2 cellular contexts compared by ENCODE assay signal in the genomic region with DNA sequence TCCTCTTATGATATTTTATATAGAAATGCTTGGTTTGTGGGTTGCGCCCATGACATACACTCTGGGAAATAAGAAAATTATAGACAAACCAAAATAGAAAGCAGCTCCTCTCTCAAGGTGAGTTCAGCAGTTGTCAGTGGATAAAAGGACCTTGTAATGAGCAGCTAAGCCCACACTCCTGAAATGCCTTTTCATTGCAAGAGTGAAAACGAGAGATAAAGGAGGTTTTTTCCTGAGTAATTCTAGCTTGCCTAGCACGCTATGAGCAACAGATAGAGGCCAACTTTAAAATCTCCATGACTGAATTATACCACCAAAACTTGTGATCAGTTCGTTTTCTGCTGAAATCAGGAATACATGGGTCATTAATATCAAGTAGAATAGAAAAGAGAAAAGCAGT.
TF ChIP-seq lines count a peak whose summit lies in the region.

No MANE protein-coding gene starts in this region.

TF ChIP-seq in HepG2, 621 proteins besides CTCF, POLR2A, EP300 and RAD21 (continues in another document):
- TF ChIP-seq, protein P1, sequence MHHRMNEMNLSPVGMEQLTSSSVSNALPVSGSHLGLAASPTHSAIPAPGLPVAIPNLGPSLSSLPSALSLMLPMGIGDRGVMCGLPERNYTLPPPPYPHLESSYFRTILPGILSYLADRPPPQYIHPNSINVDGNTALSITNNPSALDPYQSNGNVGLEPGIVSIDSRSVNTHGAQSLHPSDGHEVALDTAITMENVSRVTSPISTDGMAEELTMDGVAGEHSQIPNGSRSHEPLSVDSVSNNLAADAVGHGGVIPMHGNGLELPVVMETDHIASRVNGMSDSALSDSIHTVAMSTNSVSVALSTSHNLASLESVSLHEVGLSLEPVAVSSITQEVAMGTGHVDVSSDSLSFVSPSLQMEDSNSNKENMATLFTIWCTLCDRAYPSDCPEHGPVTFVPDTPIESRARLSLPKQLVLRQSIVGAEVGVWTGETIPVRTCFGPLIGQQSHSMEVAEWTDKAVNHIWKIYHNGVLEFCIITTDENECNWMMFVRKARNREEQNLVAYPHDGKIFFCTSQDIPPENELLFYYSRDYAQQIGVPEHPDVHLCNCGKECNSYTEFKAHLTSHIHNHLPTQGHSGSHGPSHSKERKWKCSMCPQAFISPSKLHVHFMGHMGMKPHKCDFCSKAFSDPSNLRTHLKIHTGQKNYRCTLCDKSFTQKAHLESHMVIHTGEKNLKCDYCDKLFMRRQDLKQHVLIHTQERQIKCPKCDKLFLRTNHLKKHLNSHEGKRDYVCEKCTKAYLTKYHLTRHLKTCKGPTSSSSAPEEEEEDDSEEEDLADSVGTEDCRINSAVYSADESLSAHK (CRISPR knock-in tag; IDR thresholded peaks at IDR 0.05; ENCODE audit: borderline replicate concordance): no peak
- no peak for TF ChIP-seq ZNF564 (CRISPR knock-in tag; IDR thresholded peaks at IDR 0.05)
- TF ChIP-seq, protein P2, sequence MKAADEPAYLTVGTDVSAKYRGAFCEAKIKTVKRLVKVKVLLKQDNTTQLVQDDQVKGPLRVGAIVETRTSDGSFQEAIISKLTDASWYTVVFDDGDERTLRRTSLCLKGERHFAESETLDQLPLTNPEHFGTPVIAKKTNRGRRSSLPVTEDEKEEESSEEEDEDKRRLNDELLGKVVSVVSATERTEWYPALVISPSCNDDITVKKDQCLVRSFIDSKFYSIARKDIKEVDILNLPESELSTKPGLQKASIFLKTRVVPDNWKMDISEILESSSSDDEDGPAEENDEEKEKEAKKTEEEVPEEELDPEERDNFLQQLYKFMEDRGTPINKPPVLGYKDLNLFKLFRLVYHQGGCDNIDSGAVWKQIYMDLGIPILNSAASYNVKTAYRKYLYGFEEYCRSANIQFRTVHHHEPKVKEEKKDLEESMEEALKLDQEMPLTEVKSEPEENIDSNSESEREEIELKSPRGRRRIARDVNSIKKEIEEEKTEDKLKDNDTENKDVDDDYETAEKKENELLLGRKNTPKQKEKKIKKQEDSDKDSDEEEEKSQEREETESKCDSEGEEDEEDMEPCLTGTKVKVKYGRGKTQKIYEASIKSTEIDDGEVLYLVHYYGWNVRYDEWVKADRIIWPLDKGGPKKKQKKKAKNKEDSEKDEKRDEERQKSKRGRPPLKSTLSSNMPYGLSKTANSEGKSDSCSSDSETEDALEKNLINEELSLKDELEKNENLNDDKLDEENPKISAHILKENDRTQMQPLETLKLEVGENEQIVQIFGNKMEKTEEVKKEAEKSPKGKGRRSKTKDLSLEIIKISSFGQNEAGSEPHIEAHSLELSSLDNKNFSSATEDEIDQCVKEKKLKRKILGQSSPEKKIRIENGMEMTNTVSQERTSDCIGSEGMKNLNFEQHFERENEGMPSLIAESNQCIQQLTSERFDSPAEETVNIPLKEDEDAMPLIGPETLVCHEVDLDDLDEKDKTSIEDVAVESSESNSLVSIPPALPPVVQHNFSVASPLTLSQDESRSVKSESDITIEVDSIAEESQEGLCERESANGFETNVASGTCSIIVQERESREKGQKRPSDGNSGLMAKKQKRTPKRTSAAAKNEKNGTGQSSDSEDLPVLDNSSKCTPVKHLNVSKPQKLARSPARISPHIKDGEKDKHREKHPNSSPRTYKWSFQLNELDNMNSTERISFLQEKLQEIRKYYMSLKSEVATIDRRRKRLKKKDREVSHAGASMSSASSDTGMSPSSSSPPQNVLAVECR (CRISPR knock-in tag; IDR thresholded peaks at IDR 0.05; ENCODE audit: borderline replicate concordance): no peak
- TF ChIP-seq, protein P3, sequence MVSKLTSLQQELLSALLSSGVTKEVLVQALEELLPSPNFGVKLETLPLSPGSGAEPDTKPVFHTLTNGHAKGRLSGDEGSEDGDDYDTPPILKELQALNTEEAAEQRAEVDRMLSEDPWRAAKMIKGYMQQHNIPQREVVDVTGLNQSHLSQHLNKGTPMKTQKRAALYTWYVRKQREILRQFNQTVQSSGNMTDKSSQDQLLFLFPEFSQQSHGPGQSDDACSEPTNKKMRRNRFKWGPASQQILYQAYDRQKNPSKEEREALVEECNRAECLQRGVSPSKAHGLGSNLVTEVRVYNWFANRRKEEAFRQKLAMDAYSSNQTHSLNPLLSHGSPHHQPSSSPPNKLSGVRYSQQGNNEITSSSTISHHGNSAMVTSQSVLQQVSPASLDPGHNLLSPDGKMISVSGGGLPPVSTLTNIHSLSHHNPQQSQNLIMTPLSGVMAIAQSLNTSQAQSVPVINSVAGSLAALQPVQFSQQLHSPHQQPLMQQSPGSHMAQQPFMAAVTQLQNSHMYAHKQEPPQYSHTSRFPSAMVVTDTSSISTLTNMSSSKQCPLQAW (CRISPR knock-in tag; IDR thresholded peaks at IDR 0.05): no peak
- TF ChIP-seq, protein P4, sequence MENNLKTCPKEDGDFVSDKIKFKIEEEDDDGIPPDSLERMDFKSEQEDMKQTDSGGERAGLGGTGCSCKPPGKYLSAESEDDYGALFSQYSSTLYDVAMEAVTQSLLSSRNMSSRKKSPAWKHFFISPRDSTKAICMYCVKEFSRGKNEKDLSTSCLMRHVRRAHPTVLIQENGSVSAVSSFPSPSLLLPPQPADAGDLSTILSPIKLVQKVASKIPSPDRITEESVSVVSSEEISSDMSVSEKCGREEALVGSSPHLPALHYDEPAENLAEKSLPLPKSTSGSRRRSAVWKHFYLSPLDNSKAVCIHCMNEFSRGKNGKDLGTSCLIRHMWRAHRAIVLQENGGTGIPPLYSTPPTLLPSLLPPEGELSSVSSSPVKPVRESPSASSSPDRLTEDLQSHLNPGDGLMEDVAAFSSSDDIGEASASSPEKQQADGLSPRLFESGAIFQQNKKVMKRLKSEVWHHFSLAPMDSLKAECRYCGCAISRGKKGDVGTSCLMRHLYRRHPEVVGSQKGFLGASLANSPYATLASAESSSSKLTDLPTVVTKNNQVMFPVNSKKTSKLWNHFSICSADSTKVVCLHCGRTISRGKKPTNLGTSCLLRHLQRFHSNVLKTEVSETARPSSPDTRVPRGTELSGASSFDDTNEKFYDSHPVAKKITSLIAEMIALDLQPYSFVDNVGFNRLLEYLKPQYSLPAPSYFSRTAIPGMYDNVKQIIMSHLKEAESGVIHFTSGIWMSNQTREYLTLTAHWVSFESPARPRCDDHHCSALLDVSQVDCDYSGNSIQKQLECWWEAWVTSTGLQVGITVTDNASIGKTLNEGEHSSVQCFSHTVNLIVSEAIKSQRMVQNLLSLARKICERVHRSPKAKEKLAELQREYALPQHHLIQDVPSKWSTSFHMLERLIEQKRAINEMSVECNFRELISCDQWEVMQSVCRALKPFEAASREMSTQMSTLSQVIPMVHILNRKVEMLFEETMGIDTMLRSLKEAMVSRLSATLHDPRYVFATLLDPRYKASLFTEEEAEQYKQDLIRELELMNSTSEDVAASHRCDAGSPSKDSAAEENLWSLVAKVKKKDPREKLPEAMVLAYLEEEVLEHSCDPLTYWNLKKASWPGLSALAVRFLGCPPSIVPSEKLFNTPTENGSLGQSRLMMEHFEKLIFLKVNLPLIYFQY (CRISPR knock-in tag; IDR thresholded peaks at IDR 0.05; ENCODE audit: borderline replicate concordance): no peak
- TF ChIP-seq JDP2 (CRISPR knock-in tag; IDR thresholded peaks at IDR 0.05; ENCODE audit: borderline replicate concordance): no peak

TF ChIP-seq in K562, 482 proteins besides CTCF, POLR2A, EP300 and RAD21:
- TF ChIP-seq, protein P5, sequence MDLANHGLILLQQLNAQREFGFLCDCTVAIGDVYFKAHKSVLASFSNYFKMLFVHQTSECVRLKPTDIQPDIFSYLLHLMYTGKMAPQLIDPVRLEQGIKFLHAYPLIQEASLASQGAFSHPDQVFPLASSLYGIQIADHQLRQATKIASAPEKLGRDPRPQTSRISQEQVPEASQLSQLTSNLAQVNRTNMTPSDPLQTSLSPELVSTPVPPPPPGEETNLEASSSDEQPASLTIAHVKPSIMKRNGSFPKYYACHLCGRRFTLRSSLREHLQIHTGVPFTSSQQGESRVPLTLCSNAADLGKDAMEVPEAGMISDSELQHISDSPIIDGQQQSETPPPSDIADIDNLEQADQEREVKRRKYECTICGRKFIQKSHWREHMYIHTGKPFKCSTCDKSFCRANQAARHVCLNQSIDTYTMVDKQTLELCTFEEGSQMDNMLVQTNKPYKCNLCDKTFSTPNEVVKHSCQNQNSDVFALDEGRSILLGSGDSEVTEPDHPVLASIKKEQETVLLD (IDR thresholded peaks at IDR 0.05): no peak
- peak; percentile 32; the same call in 1 of the 2 replicates for TF ChIP-seq TCF3 (CRISPR knock-in tag; IDR thresholded peaks at IDR 0.05)
- TF ChIP-seq, protein P6, sequence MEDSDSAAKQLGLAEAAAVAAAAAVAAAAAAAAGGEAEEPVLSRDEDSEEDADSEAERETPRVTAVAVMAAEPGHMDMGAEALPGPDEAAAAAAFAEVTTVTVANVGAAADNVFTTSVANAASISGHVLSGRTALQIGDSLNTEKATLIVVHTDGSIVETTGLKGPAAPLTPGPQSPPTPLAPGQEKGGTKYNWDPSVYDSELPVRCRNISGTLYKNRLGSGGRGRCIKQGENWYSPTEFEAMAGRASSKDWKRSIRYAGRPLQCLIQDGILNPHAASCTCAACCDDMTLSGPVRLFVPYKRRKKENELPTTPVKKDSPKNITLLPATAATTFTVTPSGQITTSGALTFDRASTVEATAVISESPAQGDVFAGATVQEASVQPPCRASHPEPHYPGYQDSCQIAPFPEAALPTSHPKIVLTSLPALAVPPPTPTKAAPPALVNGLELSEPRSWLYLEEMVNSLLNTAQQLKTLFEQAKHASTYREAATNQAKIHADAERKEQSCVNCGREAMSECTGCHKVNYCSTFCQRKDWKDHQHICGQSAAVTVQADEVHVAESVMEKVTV (CRISPR knock-in tag; IDR thresholded peaks at IDR 0.05): no peak
